In genomic region chr13:90654970-90655369, GRCh38 we compare ENCODE assay signal across 35 cellular contexts.
"Had no signal": no experiment of that assay in that cellular context is flagged by ENCODE, and none has a peak within 500 bp of the region (broad histone marks: within the 10 kb centered on the region; RNA-seq: fewer than 3 reads in every experiment).

No MANE protein-coding gene starts in this region.

- H3K9ac ChIP-seq: KMS-11 had no signal

- H3K27ac ChIP-seq: KMS-11 had no signal

- H3K36me3 ChIP-seq: MG63 had no signal

- H3K4me3 ChIP-seq: MG63 had no signal

- H3K9me3 ChIP-seq: MG63 had no signal

- H3K27me3 ChIP-seq: MG63 had no signal

- H3K4me2 ChIP-seq: KMS-11 had no signal

- DNase-seq: Karpas-422, Kasumi-1, MG63, MM.1S, MV-4-11, NCI-H1048, NCI-H1092, NCI-H1092 treated with DMSO at 0.1 percent for 48 hours, NCI-H1105, NCI-H1105 treated with DMSO at 0.1 percent for 48 hours, NCI-H1417, NCI-H1417 treated with DMSO at 0.1 percent for 48 hours, NCI-H1436, NCI-H1436 treated with DMSO at 0.1 percent for 48 hours, NCI-H146, NCI-H1694, NCI-H1694 treated with DMSO at 0.1 percent for 48 hours, NCI-H187, NCI-H187 treated with DMSO at 0.1 percent for 48 hours, NCI-H1930, NCI-H2029, NCI-H2029 treated with DMSO at 0.1 percent for 48 hours, NCI-H2081, NCI-H2081 treated with DMSO at 0.1 percent for 48 hours, NCI-H2107, NCI-H2171, NCI-H2171 treated with DMSO at 0.1 percent for 48 hours, NCI-H2227 treated with DMSO at 0.1 percent for 48 hours, NCI-H226, NCI-H345, NCI-H446, NCI-H446 treated with DMSO at 0.1 percent for 48 hours, NCI-H510A, NCI-H510A treated with DMSO at 0.1 percent for 48 hours had no signal
